Comparison of ENCODE assay signal across 8 cellular contexts in the genomic region with DNA sequence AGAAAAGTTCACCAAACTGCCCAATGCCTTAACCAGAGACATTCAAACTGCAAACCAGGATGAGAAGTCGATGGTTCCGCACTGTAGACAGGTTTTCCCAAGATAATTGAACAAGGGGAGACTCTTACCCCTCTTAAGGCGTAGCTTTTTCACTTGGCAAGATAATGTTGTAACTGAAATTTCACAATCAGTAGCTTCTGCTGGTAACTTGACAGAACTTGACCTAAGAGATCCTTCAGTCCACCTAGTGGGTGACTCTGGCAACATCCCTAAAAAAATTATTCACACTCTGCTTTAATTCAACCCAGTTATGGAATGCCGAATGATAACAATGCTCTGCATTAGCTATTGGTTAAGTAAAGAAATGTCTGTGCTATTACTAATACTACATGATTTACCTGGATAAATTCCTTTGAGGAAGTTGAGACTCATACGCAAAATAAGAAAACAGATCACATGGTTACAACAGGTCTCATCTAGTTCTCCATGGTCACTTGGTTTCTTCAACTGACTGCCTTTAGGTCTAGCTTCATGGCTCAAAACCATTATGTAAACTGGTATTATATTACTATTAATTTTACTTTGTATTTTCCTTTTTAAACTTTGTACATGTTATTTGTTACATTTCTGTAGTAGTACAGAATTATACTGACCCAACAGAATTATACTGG. TPM values are rescaled to one million over a fixed set of nuclear protein-coding genes. Genes with fewer than 3 reads are reported as not detected.
A peak's percentile ranks its signal among the peaks of the same experiment; 100 is the strongest.
DNase-seq lines count a peak whose midpoint lies in the region; ATAC-seq, FAIRE-seq and TF ChIP-seq lines count a peak whose summit lies in the region.

No MANE protein-coding gene starts in this region.

- H3K9me3 ChIP-seq in heart right ventricle (no peaks in the 10 kb centered on the region), tibial artery (no peaks in the 10 kb centered on the region)

- no peak overlapping the region for H3K4me3 ChIP-seq in heart right ventricle
- H3K4me3 ChIP-seq in tibial artery, result no peak overlapping the region

- intact Hi-C loops in heart right ventricle (cut with DNase I), result loop anchor here in 5 of 10 donors (5.0 to 10.0 kb wide), 3 partner anchors 63 to 73 kb away; no protein-coding TSS in a partner anchor
- intact Hi-C loops in tibial artery (cut with DNase I; ENCODE audit: low total_unique reads), result no loop called here
- intact Hi-C loops in posterior cingulate gyrus (cut with DNase I), result no loop called here

- 53 to 58% methylated on average over 5 of the region's 5 CpGs for WGBS in heart right ventricle, 2 donors

- H3K36me3 ChIP-seq in heart right ventricle, result no peaks in the 10 kb centered on the region
- no peaks in the 10 kb centered on the region for H3K36me3 ChIP-seq in tibial artery

- ATAC-seq in HG03175 (IDR thresholded peaks at IDR 0.05; ENCODE audit: unreplicated experiment) (peak; percentile 46), heart right ventricle (peak in 6 of 8 donors; percentile 18 to 81 (median 60))

- FAIRE-seq in TTC549 (lab: Jason Lieb, UNC), result peak; percentile 20

- H3K27ac ChIP-seq in C4-2B, result no peak overlapping the region
- H3K27ac ChIP-seq in heart right ventricle, result peak overlapping the region in 2 of 10 donors; percentile 30 to 54
- H3K27ac ChIP-seq in tibial artery, result peak overlapping the region in 1 of 2 donors; percentile 29

- DNase-seq in heart right ventricle (no peak), tibial artery (no peak), globus pallidus (ENCODE audit: low spot score) (no peak), posterior cingulate gyrus (no peak), NCI-H69 (lab: John Stamatoyannopoulos, UW) (no peak)

- H3K4me1 ChIP-seq in heart right ventricle, result peaks cover 10 to 77% (median 55%) of the 10 kb centered on the region in 9 donors
- peaks cover 0 to 88% (median 30%) of the 10 kb centered on the region in 4 donors for H3K4me1 ChIP-seq in tibial artery

- no peaks in the 10 kb centered on the region for H3K27me3 ChIP-seq in heart right ventricle
- H3K27me3 ChIP-seq in tibial artery, result no peaks in the 10 kb centered on the region

- TF ChIP-seq CTCF in C4-2B (conservative IDR thresholded peaks at IDR 0.05) (peak; percentile 50), heart right ventricle (IDR thresholded peaks at IDR 0.05) (peak in 7 of 9 donors; percentile 34 to 58 (median 46)), tibial artery (IDR thresholded peaks at IDR 0.05) (peak; percentile 21 to 43)

RNA-seq across cellular contexts. Expression of a gene that starts 9.1 kb away (rescaled TPM):
- total RNA-seq in heart right ventricle, result 10 to 100 TPM; 31.9 to 43.5 (median 35.7) TPM
- 10 to 100 TPM; 13.3 to 15.8 TPM for polyA plus RNA-seq in heart right ventricle
